ENCODE assay signal across 2 cellular contexts in the genomic region with DNA sequence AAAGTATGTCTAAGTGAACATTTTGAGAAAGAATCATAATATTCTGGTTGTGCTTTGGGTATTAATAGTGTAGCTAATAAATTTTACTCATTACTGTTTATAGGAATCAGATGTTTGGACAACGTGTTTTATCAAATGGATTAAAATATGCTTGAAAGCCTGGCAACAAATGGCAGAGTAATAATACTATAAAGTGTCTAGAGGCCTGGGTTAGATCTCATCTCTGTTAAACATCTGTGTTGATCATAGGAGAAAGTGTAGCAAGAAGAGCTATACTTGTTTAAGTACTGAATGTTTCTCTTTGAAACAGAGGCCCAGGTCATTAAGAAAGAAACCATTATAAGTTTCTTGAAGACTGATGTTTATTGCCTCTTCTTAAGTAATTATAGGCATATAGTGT.
TF ChIP-seq lines count a peak whose summit lies in the region.

No MANE protein-coding gene starts in this region.

TF ChIP-seq in GM23338, 12 proteins besides CTCF, POLR2A, EP300 and RAD21:
- TF ChIP-seq EZH2phosphoT487 (IDR thresholded peaks at IDR 0.05; ENCODE audit: unreplicated experiment): no peak
TF ChIP-seq in GM23338: peak in this region for 0.

TF ChIP-seq in IMR-90, 13 proteins besides CTCF, POLR2A, EP300 and RAD21:
- TF ChIP-seq CEBPB (IDR thresholded peaks at IDR 0.05; ENCODE audit: low read depth, low read length): no peak
- no peak for TF ChIP-seq NFE2L2 (IDR thresholded peaks at IDR 0.05; ENCODE audit: low read depth, low read length)
- no peak for TF ChIP-seq RCOR1 (IDR thresholded peaks at IDR 0.05; ENCODE audit: insufficient replicate concordance, low read length)
